In the genomic region with DNA sequence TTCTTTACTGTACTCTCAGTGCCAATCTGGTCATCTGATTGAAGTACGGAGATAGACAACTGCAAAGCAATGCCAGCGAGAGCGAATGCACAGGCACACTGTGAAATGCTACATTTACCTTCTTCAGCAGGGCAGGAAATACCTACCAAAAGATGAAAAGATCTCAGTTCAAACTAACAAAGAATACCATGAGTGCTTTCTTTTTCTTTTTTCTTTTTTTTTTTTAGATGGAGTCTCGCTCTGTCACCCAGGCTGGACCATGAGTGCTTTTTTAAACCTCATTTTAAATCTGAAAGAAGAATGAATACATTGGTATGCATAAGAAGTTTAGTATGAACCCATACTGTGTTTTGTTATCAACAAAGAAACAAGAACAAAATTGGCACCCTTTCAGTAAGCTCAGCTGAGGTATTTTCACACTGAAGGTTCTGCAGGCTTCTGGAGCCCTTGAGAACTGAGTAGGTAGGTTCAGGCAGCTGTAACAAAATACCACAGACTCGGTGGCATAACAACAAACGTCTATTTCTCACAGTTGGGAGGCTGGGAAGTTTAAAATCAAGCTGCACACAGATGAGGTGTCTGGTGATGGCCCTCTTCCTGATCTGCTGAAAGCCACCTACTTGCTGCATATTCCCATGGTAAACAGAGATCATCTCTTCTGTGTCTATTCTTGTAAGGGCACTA, we compare ENCODE assay signal across 15 cellular contexts. TPM values are rescaled to one million over a fixed set of nuclear protein-coding genes. Genes with fewer than 3 reads are reported as not detected.
DNase-seq lines count a peak whose midpoint lies in the region; ATAC-seq, FAIRE-seq and TF ChIP-seq lines count a peak whose summit lies in the region.
"Had no signal": no experiment of that assay in that cellular context is flagged by ENCODE, and none has a peak within 500 bp of the region (broad histone marks: within the 10 kb centered on the region; RNA-seq: fewer than 3 reads in every experiment).

No MANE protein-coding gene starts in this region.

- TF ChIP-seq RAD21 in H1 (IDR thresholded peaks at IDR 0.05 in 1 of 2, conservative IDR thresholded peaks at IDR 0.05 in 1 of 2; ENCODE audit: low read depth in 2 of 2, low read length in 2 of 2): no peak

- H2BK15ac ChIP-seq in H1 (ENCODE audit: low read length): no peak overlapping the region

- 70% methylated on average over 5 of the region's 6 CpGs; no CpG with 5 or more reads in 1 of the 2 experiments for WGBS in H1 (ENCODE audit: extremely low coverage in 1 of 2, insufficient coverage in 1 of 2, insufficient read length in 1 of 2, insufficient replicate concordance in 2 of 2, low coverage in 1 of 2, low lambda C conversion rate in 2 of 2, missing lambda C conversion rate in 1 of 2), 2 experiments

- no peaks in the 10 kb centered on the region for H3K27me3 Mint-ChIP-seq in CD4-positive, CD25-positive, alpha-beta regulatory T cell
- H3K27me3 Mint-ChIP-seq in activated CD8-positive, alpha-beta T cell treated with anti-CD3 and anti-CD28 coated beads, Interleukin-2, amount 10 ng/mL, durations not matched to agents 7 days and 5 days (ENCODE audit: low read depth): no peaks in the 10 kb centered on the region

- no peaks in the 10 kb centered on the region for H3K9me3 ChIP-seq in CD4-positive, CD25-positive, alpha-beta regulatory T cell (ENCODE audit: control insufficient read depth in 2 of 2, low read length in 2 of 2)
- no peaks in the 10 kb centered on the region for H3K9me3 ChIP-seq in H1 (ENCODE audit: insufficient read depth in 2 of 2, low read depth in 1 of 2, low read length in 1 of 2)
- H3K9me3 ChIP-seq: right atrium auricular region had no signal

- peaks cover 43 to 92% (median 68%) of the 10 kb centered on the region in 4 donors for H3K4me1 Mint-ChIP-seq in CD4-positive, CD25-positive, alpha-beta regulatory T cell
- peaks cover 87% of the 10 kb centered on the region for H3K4me1 Mint-ChIP-seq in activated CD8-positive, alpha-beta T cell treated with anti-CD3 and anti-CD28 coated beads, Interleukin-2, amount 10 ng/mL, durations not matched to agents 7 days and 5 days (ENCODE audit: low read depth)

- H2BK20ac ChIP-seq in H1 (ENCODE audit: low read length): no peak overlapping the region

- H3K79me1 ChIP-seq in H1 (ENCODE audit: low read depth, low read length): no peaks in the 10 kb centered on the region

- FAIRE-seq in H1 (lab: Jason Lieb, UNC): no peak

- H3K36me3 ChIP-seq in CD4-positive, CD25-positive, alpha-beta regulatory T cell (ENCODE audit: control insufficient read depth, insufficient read depth, low read length): no peaks in the 10 kb centered on the region
- no peaks in the 10 kb centered on the region for H3K36me3 ChIP-seq in H1 (ENCODE audit: control insufficient read depth in 2 of 4, insufficient read depth in 4 of 4, low read length in 3 of 4)
- H3K36me3 ChIP-seq: right atrium auricular region had no signal

- H4K91ac ChIP-seq in H1 (replicated peaks; ENCODE audit: insufficient read length, low read length): no peak overlapping the region

- TF ChIP-seq EP300 in H1 (IDR thresholded peaks at IDR 0.05; ENCODE audit: borderline replicate concordance in 1 of 2, low read depth in 2 of 2, low read length in 2 of 2): no peak

- H3K4me2 ChIP-seq in H1 (ENCODE audit: insufficient read depth in 1 of 2, low read depth in 2 of 2, low read length in 2 of 2): no peak overlapping the region

- POLR2A ChIA-PET in activated CD8-positive, alpha-beta T cell treated with anti-CD3 and anti-CD28 coated beads, Interleukin-2, amount 10 ng/mL, durations not matched to agents 7 days and 5 days (lab: Charles Lee): interaction anchor here (0.5 to 3.7 kb wide), 4 partner anchors 11 to 283 kb away, joined by 3 to 20 read pairs (median 4); no protein-coding TSS in a partner anchor
- POLR2A ChIA-PET in H1 (lab: Charles Lee; ENCODE audit: partially characterized antibody): no interaction called here
- POLR2A ChIA-PET in HEK293T (lab: Yijun Ruan, JAX): no interaction called here

- DNase-seq in CD4-positive, CD25-positive, alpha-beta regulatory T cell: peak in 2 of 3 donors; percentile 62 to 72
- DNase-seq in GM12865 (ENCODE audit: low read depth) (peak; percentile 79), H1 (ENCODE audit: low read depth in 1 of 2, low spot score in 2 of 2) (no peak), HEK293T (ENCODE audit: extremely low spot score) (no peak)
- DNase-seq in activated CD8-positive, alpha-beta T cell treated with anti-CD3 and anti-CD28 coated beads, Interleukin-2, amount 10 ng/mL, durations not matched to agents 7 days and 5 days: peak; percentile 45
- DNase-seq: caudate nucleus; left cardiac atrium; NCI-H187; Right ventricle myocardium superior; stimulated activated CD4-positive, alpha-beta T cell treated with anti-CD3 and anti-CD28 coated beads, Interleukin-4, amount 100 ng/mL, for 1 hour had no signal

- peaks cover 0 to 2% (median 0%) of the 10 kb centered on the region in 7 donors for H3K9me3 Mint-ChIP-seq in CD4-positive, CD25-positive, alpha-beta regulatory T cell
- no peaks in the 10 kb centered on the region for H3K9me3 Mint-ChIP-seq in activated CD8-positive, alpha-beta T cell treated with anti-CD3 and anti-CD28 coated beads, Interleukin-2, amount 10 ng/mL, durations not matched to agents 7 days and 5 days (ENCODE audit: insufficient read depth)

- peaks cover 4% of the 10 kb centered on the region for H3K36me3 Mint-ChIP-seq in CD4-positive, CD25-positive, alpha-beta regulatory T cell
- H3K36me3 Mint-ChIP-seq in activated CD8-positive, alpha-beta T cell treated with anti-CD3 and anti-CD28 coated beads, Interleukin-2, amount 10 ng/mL, durations not matched to agents 7 days and 5 days (ENCODE audit: low read depth): peaks cover 15% of the 10 kb centered on the region

- H2AFZ ChIP-seq in H1 (ENCODE audit: low read length): peak overlapping the region; percentile 9; the same call in 1 of the 2 replicates

- no peaks in the 10 kb centered on the region for H3K79me2 ChIP-seq in H1 (ENCODE audit: control insufficient read depth in 1 of 2, insufficient read depth in 2 of 2, low read length in 2 of 2)

- no peak overlapping the region for H3K14ac ChIP-seq in H1 (ENCODE audit: insufficient read length)

- CTCF ChIA-PET in activated CD8-positive, alpha-beta T cell treated with anti-CD3 and anti-CD28 coated beads, Interleukin-2, amount 10 ng/mL, durations not matched to agents 7 days and 5 days (lab: Charles Lee): interaction anchor here (0.9 to 16.1 kb wide), 12 partner anchors 10 to 543 kb away, joined by 4 to 528 read pairs (median 6); a partner anchor contains a TSS
- CTCF ChIA-PET in H1 (lab: Charles Lee; ENCODE audit: partially characterized antibody) (interaction anchor here (1.1 to 3.1 kb wide), 7 partner anchors 14 to 202 kb away, joined by 3 to 21 read pairs (median 5); a partner anchor contains a TSS), HEK293T (lab: Yijun Ruan, JAX) (no interaction called here)

- no peak overlapping the region for H2AK5ac ChIP-seq in H1 (ENCODE audit: low read depth, low read length)

- ATAC-seq in CD4-positive, CD25-positive, alpha-beta regulatory T cell (ENCODE audit: low read depth in 2 of 2): peak; percentile 63 to 66
- peak; percentile 26 for ATAC-seq in activated CD8-positive, alpha-beta T cell treated with anti-CD3 and anti-CD28 coated beads, Interleukin-2, amount 10 ng/mL, durations not matched to agents 7 days and 5 days
- ATAC-seq in HG03135 (IDR thresholded peaks at IDR 0.05; ENCODE audit: unreplicated experiment): no peak
- no peak for ATAC-seq in HG03139 (IDR thresholded peaks at IDR 0.05; ENCODE audit: unreplicated experiment)
- ATAC-seq in HG02588 (IDR thresholded peaks at IDR 0.05; ENCODE audit: unreplicated experiment): no peak
- ATAC-seq: left cardiac atrium had no signal

- no peaks in the 10 kb centered on the region for H3K27me3 ChIP-seq in CD4-positive, CD25-positive, alpha-beta regulatory T cell (ENCODE audit: control insufficient read depth, insufficient read depth, low read length)
- H3K27me3 ChIP-seq in H1 (replicated peaks in 1 of 4; ENCODE audit: control insufficient read depth in 3 of 4, extremely low read depth in 1 of 4, insufficient read depth in 3 of 4, low read length in 3 of 4): no peaks in the 10 kb centered on the region
- H3K27me3 ChIP-seq: right atrium auricular region had no signal

- no peaks in the 10 kb centered on the region for H3K23me2 ChIP-seq in H1 (ENCODE audit: low read depth, low read length)

- H3K27ac ChIP-seq in CD4-positive, CD25-positive, alpha-beta regulatory T cell (ENCODE audit: insufficient read depth, low read length, poor library complexity, severe bottlenecking): peak overlapping the region; percentile 68
- H3K27ac ChIP-seq in H1 (ENCODE audit: low read depth, low read length): no peak overlapping the region
- H3K27ac ChIP-seq: epithelial cell of prostate, right atrium auricular region had no signal

- no peak overlapping the region for H3K56ac ChIP-seq in H1 (replicated peaks; ENCODE audit: insufficient read length, low read depth, low read length)

- H2BK12ac ChIP-seq in H1 (ENCODE audit: low read depth, low read length): no peak overlapping the region

- H3K9ac ChIP-seq in H1 (replicated peaks in 1 of 4; ENCODE audit: extremely low read depth in 1 of 4, low read depth in 3 of 4, low read length in 3 of 4): no peak overlapping the region

- no peak overlapping the region for H3K4ac ChIP-seq in H1 (replicated peaks; ENCODE audit: insufficient read length, low read depth, low read length)

- no peak for TF ChIP-seq CTCF in GM12865 (IDR thresholded peaks at IDR 0.05; ENCODE audit: insufficient read depth, low read depth, low read length, missing control alignments)
- TF ChIP-seq CTCF in H1 (IDR thresholded peaks at IDR 0.05; ENCODE audit: control extremely low read depth in 1 of 3, insufficient read depth in 1 of 3, low read depth in 1 of 3, low read length in 3 of 3): no peak

- peak overlapping the region; percentile 79 for H3K4me3 ChIP-seq in CD4-positive, CD25-positive, alpha-beta regulatory T cell (ENCODE audit: low read depth, low read length)
- H3K4me3 ChIP-seq in GM12865 (ENCODE audit: low read depth, low read length): peak overlapping the region; percentile 40
- H3K4me3 ChIP-seq in H1 (ENCODE audit: extremely low read depth in 1 of 4, insufficient read depth in 2 of 4, low read depth in 3 of 4, low read length in 4 of 4): no peak overlapping the region
- H3K4me3 ChIP-seq: right atrium auricular region had no signal

- no peak overlapping the region for H4K8ac ChIP-seq in H1 (ENCODE audit: extremely low read depth, insufficient read depth, low read length)

- H3K4me1 ChIP-seq in CD4-positive, CD25-positive, alpha-beta regulatory T cell (ENCODE audit: control insufficient read depth, insufficient read depth, low read length, poor library complexity, severe bottlenecking): peaks cover 80% of the 10 kb centered on the region
- peaks cover 0 to 5% (median 0%) of the 10 kb centered on the region in 4 experiments; a peak in 1 of 7 replicates for H3K4me1 ChIP-seq in H1 (replicated peaks in 1 of 4; ENCODE audit: control insufficient read depth in 3 of 4, insufficient read depth in 4 of 4, low read length in 3 of 4)

- H3K4me3 Mint-ChIP-seq in CD4-positive, CD25-positive, alpha-beta regulatory T cell: peak overlapping the region; percentile 81 to 89 (median 84)
- H3K4me3 Mint-ChIP-seq in activated CD8-positive, alpha-beta T cell treated with anti-CD3 and anti-CD28 coated beads, Interleukin-2, amount 10 ng/mL, durations not matched to agents 7 days and 5 days: peak overlapping the region; percentile 73

- H2BK120ac ChIP-seq in H1 (replicated peaks; ENCODE audit: low read depth, low read length): no peak overlapping the region

- TF ChIP-seq POLR2A in H1 (IDR thresholded peaks at IDR 0.05; ENCODE audit: control extremely low read depth in 1 of 2, low read depth in 2 of 2, low read length in 2 of 2): no peak

- H3K18ac ChIP-seq in H1 (ENCODE audit: extremely low read depth, low read length): no peak overlapping the region

- no peaks in the 10 kb centered on the region for H4K20me1 ChIP-seq in H1 (replicated peaks in 1 of 2; ENCODE audit: control insufficient read depth in 1 of 2, insufficient read depth in 2 of 2, low read length in 2 of 2)

- no peak overlapping the region for H3K23ac ChIP-seq in H1 (ENCODE audit: insufficient read length)

- no peak overlapping the region for H4K5ac ChIP-seq in H1 (ENCODE audit: insufficient read length, low read depth, low read length)

- peak overlapping the region; percentile 84 to 98 (median 96) for H3K27ac Mint-ChIP-seq in CD4-positive, CD25-positive, alpha-beta regulatory T cell
- peak overlapping the region; percentile 92 for H3K27ac Mint-ChIP-seq in activated CD8-positive, alpha-beta T cell treated with anti-CD3 and anti-CD28 coated beads, Interleukin-2, amount 10 ng/mL, durations not matched to agents 7 days and 5 days

- no peak overlapping the region for H2BK5ac ChIP-seq in H1 (ENCODE audit: low read depth, low read length)

RNA-seq across cellular contexts. Expression of a gene that starts 1.7 kb away (rescaled TPM):
- total RNA-seq in CD4-positive, CD25-positive, alpha-beta regulatory T cell: 5.0 TPM
- 10 to 100 TPM in 2 of 4 donors, 1 to 10 TPM in 2; 7.6 to 15.8 (median 12.5) TPM for polyA plus RNA-seq in CD4-positive, CD25-positive, alpha-beta regulatory T cell
- total RNA-seq in activated CD8-positive, alpha-beta T cell treated with anti-CD3 and anti-CD28 coated beads, Interleukin-2, amount 10 ng/mL, durations not matched to agents 7 days and 5 days: 10 to 100 TPM; 23.8 to 27.0 TPM
- total RNA-seq in H1 (2021; fragmentation: NEBNext Ultra II Directional; extraction: Animal tissue kit (Norgen Biotek cat#: 25700)): not detected in 2 replicates
- polyA plus RNA-seq in H1 (2011; rRNA removed): not detected in 2 replicates
- polyA plus RNA-seq in H1 (2011; cell fraction: cytosol; rRNA removed): not detected
- polyA plus RNA-seq in H1 (2011; cell fraction: nucleus; rRNA removed): not detected
- not detected in 4 replicates for polyA plus RNA-seq in H1 (2012, experiment 1 of 2)
- polyA plus RNA-seq in H1 (2012, experiment 2 of 2): not detected
- not detected for polyA plus RNA-seq in H1 (2013, experiment 1 of 2)
- polyA plus RNA-seq in H1 (2013, experiment 2 of 2): 0.04 TPM
- polyA minus RNA-seq in H1 (2011; rRNA and poly(A)+ RNA removed): not detected in 2 replicates
- polyA minus RNA-seq in H1 (2011; cell fraction: cytosol; rRNA and poly(A)+ RNA removed): not detected
- polyA minus RNA-seq in H1 (2011; cell fraction: nucleus; rRNA and poly(A)+ RNA removed): not detected

RNA-seq across cellular contexts. Expression of a gene that starts 25.4 kb away (rescaled TPM):
- total RNA-seq in CD4-positive, CD25-positive, alpha-beta regulatory T cell: 83.8 TPM
- 100 to 1,000 TPM in 3 of 4 donors, 10 to 100 TPM in 1; 85.6 to 196 (median 119) TPM for polyA plus RNA-seq in CD4-positive, CD25-positive, alpha-beta regulatory T cell
- 100 to 1,000 TPM; 262 to 275 TPM for total RNA-seq in activated CD8-positive, alpha-beta T cell treated with anti-CD3 and anti-CD28 coated beads, Interleukin-2, amount 10 ng/mL, durations not matched to agents 7 days and 5 days
- 0.57 and 0.58 TPM in 2 replicates for total RNA-seq in H1 (2021; fragmentation: NEBNext Ultra II Directional; extraction: Animal tissue kit (Norgen Biotek cat#: 25700))
- 1.4 and 1.6 TPM in 2 replicates for polyA plus RNA-seq in H1 (2011; rRNA removed)
- 1.8 TPM for polyA plus RNA-seq in H1 (2011; cell fraction: cytosol; rRNA removed)
- 2.8 TPM for polyA plus RNA-seq in H1 (2011; cell fraction: nucleus; rRNA removed)
- 0.84 to 2.4 TPM (median 1.3 TPM) in 4 replicates for polyA plus RNA-seq in H1 (2012, experiment 1 of 2)
- 1.4 TPM for polyA plus RNA-seq in H1 (2012, experiment 2 of 2)
- 0.47 TPM for polyA plus RNA-seq in H1 (2013, experiment 1 of 2)
- 0.48 TPM for polyA plus RNA-seq in H1 (2013, experiment 2 of 2)
- 2.6 and 3.0 TPM in 2 replicates for polyA minus RNA-seq in H1 (2011; rRNA and poly(A)+ RNA removed)
- 1.5 TPM for polyA minus RNA-seq in H1 (2011; cell fraction: cytosol; rRNA and poly(A)+ RNA removed)
- polyA minus RNA-seq in H1 (2011; cell fraction: nucleus; rRNA and poly(A)+ RNA removed): 4.1 TPM

Comparison
In these comparisons a context has a peak if more than half of its experiments do, and no peak if none do; other contexts are left out.
1. ATAC-seq: peak in CD4-positive, CD25-positive, alpha-beta regulatory T cell (2 of 2) and activated CD8-positive, alpha-beta T cell treated with anti-CD3 and anti-CD28 coated beads, Interleukin-2, amount 10 ng/mL, durations not matched to agents 7 days and 5 days (single experiment); none in HG03135 (single experiment), HG03139 (single experiment) and HG02588 (single experiment).
2. DNase-seq: peak in CD4-positive, CD25-positive, alpha-beta regulatory T cell (2 of 3), GM12865 (single experiment) and activated CD8-positive, alpha-beta T cell treated with anti-CD3 and anti-CD28 coated beads, Interleukin-2, amount 10 ng/mL, durations not matched to agents 7 days and 5 days (single experiment); none in H1 (0 of 2) and HEK293T (single experiment).
3. H3K4me3 ChIP-seq: peak in CD4-positive, CD25-positive, alpha-beta regulatory T cell (single experiment) and GM12865 (single experiment); none in H1 (0 of 4).
4. RNA of a gene that starts 25.4 kb away (total RNA-seq): 262 to 275 TPM in activated CD8-positive, alpha-beta T cell treated with anti-CD3 and anti-CD28 coated beads, Interleukin-2, amount 10 ng/mL, durations not matched to agents 7 days and 5 days and 83.8 TPM in CD4-positive, CD25-positive, alpha-beta regulatory T cell (single experiment); 0.57 to 0.58 TPM in H1; every median in the first group is over 10 times any median in the second.